Comparison of ENCODE assay signal across 8 cellular contexts in genomic region chr19:34232566-34233481, GRCh38. TPM values are rescaled to one million over a fixed set of nuclear protein-coding genes. Genes with fewer than 3 reads are reported as not detected.
A peak's percentile ranks its signal among the peaks of the same experiment; 100 is the strongest.
DNase-seq lines count a peak whose midpoint lies in the region; ATAC-seq and TF ChIP-seq lines count a peak whose summit lies in the region.

No MANE protein-coding gene starts in this region.

- H3K4me3 ChIP-seq in HUES64 (ENCODE audit: low read length), result no peak overlapping the region
- H3K4me3 ChIP-seq in left ventricle myocardium inferior, result no peak overlapping the region
- no peak overlapping the region for H3K4me3 ChIP-seq in gastrocnemius medialis
- H3K4me3 ChIP-seq in Peyer's patch, result no peak overlapping the region

- peak overlapping the region; percentile 93 for H3K27ac Mint-ChIP-seq in activated T-cell treated with anti-CD3 and anti-CD28 coated beads, Interleukin-2, amount 50 U/mL, for 24 hours
- H3K27ac Mint-ChIP-seq in activated naive CD8-positive, alpha-beta T cell treated with anti-CD3 and anti-CD28 coated beads, Interleukin-2, amount 50 U/mL, for 24 hours, result peak overlapping the region; percentile 87

- no peak overlapping the region for H3K9ac ChIP-seq in HUES64 (ENCODE audit: low read depth, low read length)

- H3K4me1 ChIP-seq in HUES64 (ENCODE audit: insufficient read depth, low read length) (peaks cover 27% of the 10 kb centered on the region), left ventricle myocardium inferior (peaks cover 25% of the 10 kb centered on the region), gastrocnemius medialis (peaks cover 0 to 10% of the 10 kb centered on the region in 2 donors), Peyer's patch (peaks cover 0 to 16% (median 0%) of the 10 kb centered on the region in 4 donors)

- WGBS in HUES64, result 79% methylated on average over 11 of the region's 11 CpGs

- peak; percentile 45 for DNase-seq in activated T-cell treated with anti-CD3 and anti-CD28 coated beads, Interleukin-2, amount 50 U/mL, for 24 hours
- no peak for DNase-seq in activated T-cell treated with anti-CD3 and anti-CD28 coated beads, Interleukin-2, amount 50 U/mL, for 1 hour
- no peak for DNase-seq in activated naive CD8-positive, alpha-beta T cell treated with anti-CD3 and anti-CD28 coated beads, Interleukin-2, amount 50 U/mL, for 24 hours
- peak; percentile 53 for DNase-seq in left ventricle myocardium inferior
- DNase-seq in gastrocnemius medialis, result no peak
- DNase-seq in Peyer's patch, result no peak
- no peak for DNase-seq in HuH-7.5 (ENCODE audit: low spot score)

- intact Hi-C loops in left ventricle myocardium inferior (cut with micrococcal nuclease), result no loop called here
- intact Hi-C loops in gastrocnemius medialis (cut with DNase I; ENCODE audit: low total_unique reads), result no loop called here

- no peaks in the 10 kb centered on the region for H3K27me3 Mint-ChIP-seq in activated T-cell treated with anti-CD3 and anti-CD28 coated beads, Interleukin-2, amount 50 U/mL, for 24 hours
- no peaks in the 10 kb centered on the region for H3K27me3 Mint-ChIP-seq in activated naive CD8-positive, alpha-beta T cell treated with anti-CD3 and anti-CD28 coated beads, Interleukin-2, amount 50 U/mL, for 24 hours

- H3K27me3 ChIP-seq in HUES64 (ENCODE audit: insufficient read depth, low read length), result no peaks in the 10 kb centered on the region
- no peaks in the 10 kb centered on the region for H3K27me3 ChIP-seq in left ventricle myocardium inferior (ENCODE audit: low read depth)
- H3K27me3 ChIP-seq in gastrocnemius medialis, result no peaks in the 10 kb centered on the region
- H3K27me3 ChIP-seq in Peyer's patch, result no peaks in the 10 kb centered on the region

- peak overlapping the region; percentile 32; the same call in 1 of the 2 replicates for H3K27ac ChIP-seq in HUES64 (ENCODE audit: low read depth, low read length)
- H3K27ac ChIP-seq in left ventricle myocardium inferior (replicated peaks), result peak overlapping the region; percentile 53
- peak overlapping the region; percentile 23 to 61 (median 55) for H3K27ac ChIP-seq in gastrocnemius medialis
- H3K27ac ChIP-seq in Peyer's patch, result peak overlapping the region in 2 of 4 donors; percentile 0 to 20

- H3K9me3 ChIP-seq in HUES64 (ENCODE audit: insufficient read depth, low read depth, low read length), result no peaks in the 10 kb centered on the region
- H3K9me3 ChIP-seq in left ventricle myocardium inferior (replicated peaks), result no peaks in the 10 kb centered on the region
- H3K9me3 ChIP-seq in gastrocnemius medialis, result no peaks in the 10 kb centered on the region
- no peaks in the 10 kb centered on the region for H3K9me3 ChIP-seq in Peyer's patch

- H3K4me3 Mint-ChIP-seq in activated T-cell treated with anti-CD3 and anti-CD28 coated beads, Interleukin-2, amount 50 U/mL, for 24 hours, result peak overlapping the region; percentile 46
- peak overlapping the region; percentile 54 for H3K4me3 Mint-ChIP-seq in activated naive CD8-positive, alpha-beta T cell treated with anti-CD3 and anti-CD28 coated beads, Interleukin-2, amount 50 U/mL, for 24 hours

- TF ChIP-seq POLR2A in gastrocnemius medialis (IDR thresholded peaks at IDR 0.05) (no peak), Peyer's patch (IDR thresholded peaks at IDR 0.05) (no peak)

- peaks cover 25% of the 10 kb centered on the region for H3K36me3 ChIP-seq in HUES64 (ENCODE audit: insufficient read depth, low read length)
- peaks cover 30% of the 10 kb centered on the region for H3K36me3 ChIP-seq in left ventricle myocardium inferior
- peaks cover 0 to 27% of the 10 kb centered on the region in 2 donors for H3K36me3 ChIP-seq in gastrocnemius medialis
- peaks cover 0 to 30% (median 0%) of the 10 kb centered on the region in 3 donors for H3K36me3 ChIP-seq in Peyer's patch

- peaks cover 39% of the 10 kb centered on the region for H3K4me1 Mint-ChIP-seq in activated T-cell treated with anti-CD3 and anti-CD28 coated beads, Interleukin-2, amount 50 U/mL, for 24 hours (ENCODE audit: low read depth)
- H3K4me1 Mint-ChIP-seq in activated naive CD8-positive, alpha-beta T cell treated with anti-CD3 and anti-CD28 coated beads, Interleukin-2, amount 50 U/mL, for 24 hours, result peaks cover 21% of the 10 kb centered on the region

- in situ Hi-C loops in gastrocnemius medialis (cut with MboI; ENCODE audit: low sequenced_read_pairs in 4 of 4), result loop anchor here in 2 of 4 donors (25.0 kb wide), 1 partner anchor 104 kb away; no protein-coding TSS in a partner anchor

- peaks cover 33% of the 10 kb centered on the region for H3K36me3 Mint-ChIP-seq in activated T-cell treated with anti-CD3 and anti-CD28 coated beads, Interleukin-2, amount 50 U/mL, for 24 hours (ENCODE audit: low read depth)
- peaks cover 17% of the 10 kb centered on the region for H3K36me3 Mint-ChIP-seq in activated naive CD8-positive, alpha-beta T cell treated with anti-CD3 and anti-CD28 coated beads, Interleukin-2, amount 50 U/mL, for 24 hours (ENCODE audit: low read depth)

- no peaks in the 10 kb centered on the region for H3K9me3 Mint-ChIP-seq in activated T-cell treated with anti-CD3 and anti-CD28 coated beads, Interleukin-2, amount 50 U/mL, for 24 hours
- no peaks in the 10 kb centered on the region for H3K9me3 Mint-ChIP-seq in activated naive CD8-positive, alpha-beta T cell treated with anti-CD3 and anti-CD28 coated beads, Interleukin-2, amount 50 U/mL, for 24 hours

- TF ChIP-seq CTCF in left ventricle myocardium inferior (IDR thresholded peaks at IDR 0.05; ENCODE audit: borderline replicate concordance) (no peak), gastrocnemius medialis (IDR thresholded peaks at IDR 0.05 in 4 of 5, conservative IDR thresholded peaks at IDR 0.05 in 1 of 5) (no peak), Peyer's patch (IDR thresholded peaks at IDR 0.05) (no peak)

- ATAC-seq in activated naive CD8-positive, alpha-beta T cell treated with anti-CD3 and anti-CD28 coated beads, Interleukin-2, amount 50 U/mL, for 24 hours, result peak; percentile 92
- peak; percentile 64 to 88 for ATAC-seq in gastrocnemius medialis

RNA-seq across cellular contexts. Expression of gene GARRE1, which starts 21.5 kb away (rescaled TPM):
- polyA plus RNA-seq in HUES64 (2013, experiment 1 of 2), result 11.5 TPM
- polyA plus RNA-seq in HUES64 (2013, experiment 2 of 2), result 12.6 TPM
- 20.9 TPM for total RNA-seq in left ventricle myocardium inferior
- 10 to 100 TPM; 21.8 to 34.3 (median 24.8) TPM for total RNA-seq in gastrocnemius medialis
- total RNA-seq in Peyer's patch, result 10 to 100 TPM; 11.9 to 31.2 (median 19.5) TPM

Comparison
In these comparisons a context has a peak if more than half of its experiments do, and no peak if none do; other contexts are left out.
1. DNase-seq: peak in activated T-cell treated with anti-CD3 and anti-CD28 coated beads, Interleukin-2, amount 50 U/mL, for 24 hours (single experiment) and left ventricle myocardium inferior (single experiment); none in activated T-cell treated with anti-CD3 and anti-CD28 coated beads, Interleukin-2, amount 50 U/mL, for 1 hour (single experiment), activated naive CD8-positive, alpha-beta T cell treated with anti-CD3 and anti-CD28 coated beads, Interleukin-2, amount 50 U/mL, for 24 hours (single experiment), gastrocnemius medialis (0 of 2), Peyer's patch (0 of 3) and HuH-7.5 (single experiment).